ENCODE assay signal across 8 cellular contexts in genomic region chr6:104929348-104929747, GRCh38. TPM values are rescaled to one million over a fixed set of nuclear protein-coding genes. Genes with fewer than 3 reads are reported as not detected.
"Had no signal": no experiment of that assay in that cellular context is flagged by ENCODE, and none has a peak within 500 bp of the region (broad histone marks: within the 10 kb centered on the region; RNA-seq: fewer than 3 reads in every experiment).

No MANE protein-coding gene starts in this region.

- FAIRE-seq: HepG2, HTR-8/SVneo had no signal

- H3K27ac ChIP-seq: HL-60 had no signal

- DNase-seq: IMR-90, KBM-7, KG1 had no signal

- ATAC-seq: HepG2 had no signal

RNA-seq across cellular contexts. Expression of gene LIN28B, which starts 27.6 kb away (rescaled TPM):
- total RNA-seq: HT-29, IMR-90 had no signal
- polyA plus RNA-seq: IgD-negative memory B cell, IMR-90 had no signal
